In genomic region chr19:51800849-51801244, GRCh38 we compare ENCODE assay signal across 15 cellular contexts. TPM values are rescaled to one million over a fixed set of nuclear protein-coding genes. Genes with fewer than 3 reads are reported as not detected.
"Had no signal": no experiment of that assay in that cellular context is flagged by ENCODE, and none has a peak within 500 bp of the region (broad histone marks: within the 10 kb centered on the region; RNA-seq: fewer than 3 reads in every experiment).

No MANE protein-coding gene starts in this region.

- DNase-seq: activated CD4-positive, alpha-beta T cell treated with anti-CD3 and anti-CD28 coated beads for 48 hours; activated CD8-positive, alpha-beta memory T cell treated with anti-CD3 and anti-CD28 coated beads, Interleukin-2, amount 50 U/mL, for 48 hours; activated CD8-positive, alpha-beta T cell treated with anti-CD3 and anti-CD28 coated beads, Interleukin-2, amount 10 ng/mL, durations not matched to agents 7 days and 5 days; central memory CD4-positive, alpha-beta T cell; cortex of kidney; effector memory CD4-positive, alpha-beta T cell; mesenchymal stem cell; occipital lobe; stimulated activated CD4-positive, alpha-beta T cell treated with anti-CD3 and anti-CD28 coated beads, Interleukin-4, amount 100 ng/mL, for 1 hour; stimulated activated CD8-positive, alpha-beta memory T cell treated with anti-CD3 and anti-CD28 coated beads, Interleukin-4, amount 100 ng/mL, for 48 hours; stimulated activated naive CD8-positive, alpha-beta T cell treated with anti-CD3 and anti-CD28 coated beads, Interleukin-15, Interleukin-2, amounts not matched to agents 100 U/mL and 50 U/mL, for 24 hours; T-helper 9 cell had no signal

- ATAC-seq: activated CD8-positive, alpha-beta T cell treated with anti-CD3 and anti-CD28 coated beads, Interleukin-2, amount 10 ng/mL, durations not matched to agents 7 days and 5 days; stimulated activated naive CD8-positive, alpha-beta T cell treated with anti-CD3 and anti-CD28 coated beads, Interleukin-15, Interleukin-2, amounts not matched to agents 100 U/mL and 50 U/mL, for 24 hours; WTC11 had no signal

RNA-seq across cellular contexts. Expression of gene FPR3, which starts 5.9 kb away (rescaled TPM):
- total RNA-seq: activated CD8-positive, alpha-beta T cell treated with anti-CD3 and anti-CD28 coated beads, Interleukin-2, amount 10 ng/mL, durations not matched to agents 7 days and 5 days; pulmonary artery endothelial cell; WTC11 had no signal

RNA-seq across cellular contexts. Expression of gene FPR2, which starts 39.9 kb away (rescaled TPM):
- total RNA-seq: activated CD8-positive, alpha-beta T cell treated with anti-CD3 and anti-CD28 coated beads, Interleukin-2, amount 10 ng/mL, durations not matched to agents 7 days and 5 days; pulmonary artery endothelial cell; temporal lobe had no signal

RNA-seq across cellular contexts. Expression of gene FPR1, which starts 49.2 kb away (rescaled TPM):
- total RNA-seq: activated CD8-positive, alpha-beta T cell treated with anti-CD3 and anti-CD28 coated beads, Interleukin-2, amount 10 ng/mL, durations not matched to agents 7 days and 5 days; pulmonary artery endothelial cell had no signal
